18 cellular contexts compared by ENCODE assay signal in the genomic region with DNA sequence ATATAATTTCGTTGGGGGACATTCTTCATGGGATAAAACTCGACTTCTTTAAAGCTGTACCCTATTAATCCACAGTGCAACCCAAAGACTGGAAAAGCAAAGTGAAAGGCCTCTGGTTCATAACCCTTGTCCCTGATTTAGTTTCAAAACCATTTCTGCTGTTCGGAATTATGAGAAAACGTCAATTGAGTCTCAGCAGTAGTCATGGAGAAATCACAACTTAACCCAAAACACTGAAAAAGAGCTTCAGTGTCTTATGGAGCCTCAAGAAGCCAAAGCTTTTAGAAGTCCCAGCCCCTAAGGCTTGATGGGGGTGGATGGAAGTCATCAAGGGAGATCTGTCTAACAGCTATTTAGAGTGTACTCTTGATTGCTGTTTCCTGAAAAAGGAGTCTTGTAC.
"Had no signal": no experiment of that assay in that cellular context is flagged by ENCODE, and none has a peak within 500 bp of the region (broad histone marks: within the 10 kb centered on the region; RNA-seq: fewer than 3 reads in every experiment).

No MANE protein-coding gene starts in this region.

- H3K4me3 ChIP-seq: ascending aorta had no signal

- DNase-seq: activated CD4-positive, alpha-beta T cell treated with anti-CD3 and anti-CD28 coated beads for 4 hours; activated CD8-positive, alpha-beta memory T cell treated with anti-CD3 and anti-CD28 coated beads, Interleukin-2, amount 50 U/mL, for 4 hours; activated CD8-positive, alpha-beta T cell treated with anti-CD3 and anti-CD28 coated beads for 36 hours; activated naive CD4-positive, alpha-beta T cell treated with anti-CD3 and anti-CD28 coated beads, Interleukin-2, amount 50 U/mL, for 16 hours; activated naive CD8-positive, alpha-beta T cell treated with anti-CD3 and anti-CD28 coated beads, Interleukin-2, amount 10 ng/mL, durations not matched to agents 7 days and 5 days; activated T-cell treated with anti-CD3 and anti-CD28 coated beads, Interleukin-2, amount 50 U/mL, for 72 hours; KBM-7; NCI-H1048; NCI-H146; NCI-H187 treated with DMSO at 0.1 percent for 48 hours; NCI-H2081 treated with DMSO at 0.1 percent for 48 hours; NCI-H446; NCI-H524; SHP77 had no signal

- H3K4me1 Mint-ChIP-seq: brain had no signal

- H3K4me3 Mint-ChIP-seq: activated CD8-positive, alpha-beta T cell treated with anti-CD3 and anti-CD28 coated beads for 36 hours; activated naive CD8-positive, alpha-beta T cell treated with anti-CD3 and anti-CD28 coated beads, Interleukin-2, amount 10 ng/mL, durations not matched to agents 7 days and 5 days; activated T-cell treated with anti-CD3 and anti-CD28 coated beads, Interleukin-2, amount 50 U/mL, for 72 hours; brain; T-helper 1 cell treated with Interleukin-12 subunit alpha and Interleukin-12 subunit beta and Interleukin-4 antibody, amounts not matched to agents 30 μg/mL and 1 μg/mL, for 36 hours had no signal

- H3K27me3 ChIP-seq: ascending aorta had no signal

- H3K27ac Mint-ChIP-seq: activated CD8-positive, alpha-beta T cell treated with anti-CD3 and anti-CD28 coated beads for 36 hours; activated naive CD8-positive, alpha-beta T cell treated with anti-CD3 and anti-CD28 coated beads, Interleukin-2, amount 10 ng/mL, durations not matched to agents 7 days and 5 days; activated T-cell treated with anti-CD3 and anti-CD28 coated beads, Interleukin-2, amount 50 U/mL, for 72 hours; brain; T-helper 1 cell treated with Interleukin-12 subunit alpha and Interleukin-12 subunit beta and Interleukin-4 antibody, amounts not matched to agents 30 μg/mL and 1 μg/mL, for 36 hours had no signal

- H3K36me3 ChIP-seq: ascending aorta had no signal

- H3K27ac ChIP-seq: ascending aorta had no signal

- H3K36me3 Mint-ChIP-seq: brain had no signal

- ATAC-seq: activated CD4-positive, CD25-positive, alpha-beta regulatory T cell treated with anti-CD3 and anti-CD28 coated beads, Interleukin-2, amount 50 U/mL, for 24 hours; activated CD8-positive, alpha-beta T cell treated with anti-CD3 and anti-CD28 coated beads for 36 hours; activated T-cell treated with anti-CD3 and anti-CD28 coated beads, Interleukin-2, amount 50 U/mL, for 72 hours had no signal
